In the genomic region with DNA sequence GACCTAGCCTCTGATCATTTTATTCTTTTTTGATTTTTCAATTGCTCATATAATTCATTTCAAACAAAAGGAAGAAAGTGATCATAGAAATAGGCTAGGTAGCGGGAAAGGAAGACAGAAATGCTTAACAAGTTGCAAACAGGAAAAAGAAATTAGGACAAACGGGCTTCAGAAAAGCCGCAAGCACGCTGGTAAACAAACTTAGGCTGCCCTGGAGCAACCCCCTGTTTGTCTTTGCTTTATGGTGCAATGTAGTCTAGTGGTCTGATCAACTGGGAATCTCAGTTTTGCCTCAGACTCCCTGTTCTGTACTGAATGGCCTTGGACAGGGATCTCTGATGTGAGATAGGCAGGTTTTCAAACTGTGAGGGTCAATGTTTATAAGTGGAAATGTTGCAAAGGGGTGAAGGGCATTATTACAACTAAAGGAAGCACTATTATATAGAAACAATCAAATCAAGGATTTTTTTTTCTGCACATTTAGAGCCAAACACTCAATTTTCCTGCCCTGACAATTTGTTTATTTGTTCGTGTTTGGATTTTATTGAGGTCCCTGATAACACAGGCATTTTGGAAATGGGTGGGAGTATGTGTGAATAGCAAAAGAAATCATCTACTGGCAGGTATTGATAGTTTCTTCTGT, we compare ENCODE assay signal across 1 cellular context.
TF ChIP-seq lines count a peak whose summit lies in the region.

No MANE protein-coding gene starts in this region.

TF ChIP-seq in HepG2, 621 proteins besides CTCF, POLR2A, EP300 and RAD21 (continued from another document and continues in another):
- TF ChIP-seq, protein P1, sequence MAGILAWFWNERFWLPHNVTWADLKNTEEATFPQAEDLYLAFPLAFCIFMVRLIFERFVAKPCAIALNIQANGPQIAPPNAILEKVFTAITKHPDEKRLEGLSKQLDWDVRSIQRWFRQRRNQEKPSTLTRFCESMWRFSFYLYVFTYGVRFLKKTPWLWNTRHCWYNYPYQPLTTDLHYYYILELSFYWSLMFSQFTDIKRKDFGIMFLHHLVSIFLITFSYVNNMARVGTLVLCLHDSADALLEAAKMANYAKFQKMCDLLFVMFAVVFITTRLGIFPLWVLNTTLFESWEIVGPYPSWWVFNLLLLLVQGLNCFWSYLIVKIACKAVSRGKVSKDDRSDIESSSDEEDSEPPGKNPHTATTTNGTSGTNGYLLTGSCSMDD (CRISPR knock-in tag; IDR thresholded peaks at IDR 0.05): no peak
- peak; percentile 87 for TF ChIP-seq ZNF644 (CRISPR knock-in tag; IDR thresholded peaks at IDR 0.05; ENCODE audit: low read depth)
- TF ChIP-seq MAF1 (CRISPR knock-in tag; IDR thresholded peaks at IDR 0.05; ENCODE audit: borderline replicate concordance): 0 out of 2 replicates have a peak, but pooled peaks have one; percentile 27
- no peak for TF ChIP-seq JUNB (CRISPR knock-in tag; IDR thresholded peaks at IDR 0.05; ENCODE audit: borderline replicate concordance)
- TF ChIP-seq SRF (IDR thresholded peaks at IDR 0.05; ENCODE audit: low read depth, low read length): no peak
- TF ChIP-seq RORA (CRISPR knock-in tag; IDR thresholded peaks at IDR 0.05): peak; percentile 98; the same call in 1 of the 2 replicates
- no peak for TF ChIP-seq ZNF709 (CRISPR knock-in tag; IDR thresholded peaks at IDR 0.05)
- TF ChIP-seq SNAPC4 (CRISPR knock-in tag; IDR thresholded peaks at IDR 0.05): 0 out of 2 replicates have a peak, but pooled peaks have one; percentile 23
- TF ChIP-seq IRF1 (CRISPR knock-in tag; IDR thresholded peaks at IDR 0.05; ENCODE audit: low read depth): no peak
- TF ChIP-seq, protein P2, sequence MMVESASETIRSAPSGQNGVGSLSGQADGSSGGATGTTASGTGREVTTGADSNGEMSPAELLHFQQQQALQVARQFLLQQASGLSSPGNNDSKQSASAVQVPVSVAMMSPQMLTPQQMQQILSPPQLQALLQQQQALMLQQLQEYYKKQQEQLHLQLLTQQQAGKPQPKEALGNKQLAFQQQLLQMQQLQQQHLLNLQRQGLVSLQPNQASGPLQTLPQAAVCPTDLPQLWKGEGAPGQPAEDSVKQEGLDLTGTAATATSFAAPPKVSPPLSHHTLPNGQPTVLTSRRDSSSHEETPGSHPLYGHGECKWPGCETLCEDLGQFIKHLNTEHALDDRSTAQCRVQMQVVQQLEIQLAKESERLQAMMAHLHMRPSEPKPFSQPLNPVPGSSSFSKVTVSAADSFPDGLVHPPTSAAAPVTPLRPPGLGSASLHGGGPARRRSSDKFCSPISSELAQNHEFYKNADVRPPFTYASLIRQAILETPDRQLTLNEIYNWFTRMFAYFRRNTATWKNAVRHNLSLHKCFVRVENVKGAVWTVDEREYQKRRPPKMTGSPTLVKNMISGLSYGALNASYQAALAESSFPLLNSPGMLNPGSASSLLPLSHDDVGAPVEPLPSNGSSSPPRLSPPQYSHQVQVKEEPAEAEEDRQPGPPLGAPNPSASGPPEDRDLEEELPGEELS (CRISPR knock-in tag; IDR thresholded peaks at IDR 0.05): peak; percentile 99
- TF ChIP-seq ZNF7 (CRISPR knock-in tag; IDR thresholded peaks at IDR 0.05): no peak
- TF ChIP-seq ZKSCAN5 (CRISPR knock-in tag; IDR thresholded peaks at IDR 0.05): no peak
- TF ChIP-seq MIER3 (CRISPR knock-in tag; IDR thresholded peaks at IDR 0.05; ENCODE audit: borderline replicate concordance): peak; percentile 89; the same call in 1 of the 2 replicates
- no peak for TF ChIP-seq MXD4 (CRISPR knock-in tag; IDR thresholded peaks at IDR 0.05)
- 0 out of 2 replicates have a peak, but pooled peaks have one; percentile 65 for TF ChIP-seq SALL2 (CRISPR knock-in tag; IDR thresholded peaks at IDR 0.05)
- TF ChIP-seq SP5 (CRISPR knock-in tag; IDR thresholded peaks at IDR 0.05; ENCODE audit: borderline replicate concordance, low read depth): peak; percentile 50; the same call in 1 of the 2 replicates
- TF ChIP-seq ZNF337 (CRISPR knock-in tag; IDR thresholded peaks at IDR 0.05; ENCODE audit: borderline replicate concordance, low read depth): no peak
- no peak for TF ChIP-seq TBP (CRISPR knock-in tag; IDR thresholded peaks at IDR 0.05)
- TF ChIP-seq ZIK1 (CRISPR knock-in tag; IDR thresholded peaks at IDR 0.05; ENCODE audit: borderline replicate concordance, low read depth): no peak
- no peak for TF ChIP-seq ZNF615 (CRISPR knock-in tag; IDR thresholded peaks at IDR 0.05; ENCODE audit: borderline replicate concordance)
- no peak for TF ChIP-seq ZBTB42 (CRISPR knock-in tag; IDR thresholded peaks at IDR 0.05)
- TF ChIP-seq GABPA (IDR thresholded peaks at IDR 0.05; ENCODE audit: low read depth, low read length): no peak
- peak; percentile 59 for TF ChIP-seq GABPA (CRISPR knock-in tag; IDR thresholded peaks at IDR 0.05; ENCODE audit: low read depth)
- TF ChIP-seq, protein P3, sequence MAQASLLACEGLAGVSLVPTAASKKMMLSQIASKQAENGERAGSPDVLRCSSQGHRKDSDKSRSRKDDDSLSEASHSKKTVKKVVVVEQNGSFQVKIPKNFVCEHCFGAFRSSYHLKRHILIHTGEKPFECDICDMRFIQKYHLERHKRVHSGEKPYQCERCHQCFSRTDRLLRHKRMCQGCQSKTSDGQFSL (CRISPR knock-in tag; IDR thresholded peaks at IDR 0.05): 0 out of 2 replicates have a peak, but pooled peaks have one; percentile 38
- peak; percentile 49 for TF ChIP-seq ATF1 (CRISPR knock-in tag; IDR thresholded peaks at IDR 0.05)
- no peak for TF ChIP-seq CC2D1A (CRISPR knock-in tag; IDR thresholded peaks at IDR 0.05)
- TF ChIP-seq TRAFD1 (CRISPR knock-in tag; IDR thresholded peaks at IDR 0.05; ENCODE audit: borderline replicate concordance): 0 out of 2 replicates have a peak, but pooled peaks have one; percentile 40
- TF ChIP-seq MED8 (CRISPR knock-in tag; IDR thresholded peaks at IDR 0.05; ENCODE audit: insufficient replicate concordance): peak; percentile 93
- no peak for TF ChIP-seq NFYB (CRISPR knock-in tag; IDR thresholded peaks at IDR 0.05)
- TF ChIP-seq TCF7L2 (IDR thresholded peaks at IDR 0.05; ENCODE audit: low read depth, low read length): peak; percentile 80
- TF ChIP-seq SNRNP70 (IDR thresholded peaks at IDR 0.05; ENCODE audit: low read depth, low read length): no peak
- TF ChIP-seq ZNF263 (CRISPR knock-in tag; IDR thresholded peaks at IDR 0.05): 0 out of 2 replicates have a peak, but pooled peaks have one; percentile 34
- TF ChIP-seq ELF3 (CRISPR knock-in tag; IDR thresholded peaks at IDR 0.05): peak; percentile 93
- TF ChIP-seq, protein P4, sequence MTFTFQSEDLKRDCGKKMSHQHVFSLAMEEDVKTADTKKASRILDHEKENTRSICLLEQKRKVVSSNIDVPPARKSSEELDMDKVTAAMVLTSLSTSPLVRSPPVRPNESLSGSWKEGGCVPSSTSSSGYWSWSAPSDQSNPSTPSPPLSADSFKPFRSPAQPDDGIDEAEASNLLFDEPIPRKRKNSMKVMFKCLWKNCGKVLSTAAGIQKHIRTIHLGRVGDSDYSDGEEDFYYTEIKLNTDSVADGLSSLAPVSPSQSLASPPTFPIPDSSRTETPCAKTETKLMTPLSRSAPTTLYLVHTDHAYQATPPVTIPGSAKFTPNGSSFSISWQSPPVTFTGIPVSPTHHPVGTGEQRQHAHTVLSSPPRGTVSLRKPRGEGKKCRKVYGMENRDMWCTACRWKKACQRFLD (CRISPR knock-in tag; IDR thresholded peaks at IDR 0.05; ENCODE audit: borderline replicate concordance): no peak
- no peak for TF ChIP-seq PBX2 (CRISPR knock-in tag; IDR thresholded peaks at IDR 0.05)
- no peak for TF ChIP-seq ZNF142 (CRISPR knock-in tag; IDR thresholded peaks at IDR 0.05)
- TF ChIP-seq FLYWCH1 (CRISPR knock-in tag; IDR thresholded peaks at IDR 0.05): no peak
- 0 out of 2 replicates have a peak, but pooled peaks have one; percentile 34 for TF ChIP-seq ADNP (CRISPR knock-in tag; IDR thresholded peaks at IDR 0.05)
- TF ChIP-seq FOXA1 (IDR thresholded peaks at IDR 0.05): 0 out of 2 replicates have a peak, but pooled peaks have one; percentile 44
- TF ChIP-seq FOXA1 (CRISPR knock-in tag; IDR thresholded peaks at IDR 0.05): peak; percentile 96
